In the genomic region with DNA sequence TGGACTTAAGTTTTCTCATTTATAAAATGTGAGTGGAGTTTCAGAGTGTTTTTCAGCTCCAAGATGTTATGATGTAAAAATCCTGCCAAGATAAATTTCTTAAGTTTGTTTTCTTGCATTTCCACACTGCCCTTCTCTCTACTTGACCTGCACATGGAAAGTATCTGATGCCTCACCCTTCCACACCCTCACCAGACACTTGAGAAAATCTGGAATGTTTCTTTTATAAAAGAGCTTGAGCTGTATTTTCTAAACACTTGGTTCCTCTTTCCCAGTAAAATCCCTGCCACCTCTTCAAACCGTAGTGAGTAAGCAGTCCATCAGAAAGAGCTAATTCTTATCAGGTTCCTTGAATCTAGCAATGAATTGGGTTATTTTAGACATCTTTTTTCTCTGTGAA, we compare ENCODE assay signal across 26 cellular contexts. TPM values are rescaled to one million over a fixed set of nuclear protein-coding genes. Genes with fewer than 3 reads are reported as not detected.
"Had no signal": no experiment of that assay in that cellular context is flagged by ENCODE, and none has a peak within 500 bp of the region (broad histone marks: within the 10 kb centered on the region; RNA-seq: fewer than 3 reads in every experiment).

No MANE protein-coding gene starts in this region.

- H3K4me2 ChIP-seq: hepatocyte had no signal

- H3K9me3 Mint-ChIP-seq: activated naive CD8-positive, alpha-beta T cell treated with anti-CD3 and anti-CD28 coated beads for 36 hours; activated T-cell treated with anti-CD3 and anti-CD28 coated beads, Interleukin-2, amount 50 U/mL, for 4 hours; activated T-helper 2 cell treated with anti-CD3 and anti-CD28 coated beads, Interferon-gamma antibody, Interleukin-2, Interleukin-4, amounts not matched to agents 10 μg/mL and 5 μg/mL and 100 μg/mL, durations not matched to agents 14 hours and 24 hours and 36 hours; immature natural killer cell; mesothelial cell of epicardium; naive thymus-derived CD8-positive, alpha-beta T cell; stimulated activated effector memory CD8-positive, alpha-beta T cell treated with anti-CD3 and anti-CD28 coated beads, Interleukin-12 subunit alpha, Interleukin-12 subunit beta, amount 100 ng/mL, for 72 hours; T-cell; WTC11 had no signal

- H3K27me3 ChIP-seq: hepatocyte, ovary, suprapubic skin, transverse colon had no signal

- H3K79me2 ChIP-seq: hepatocyte had no signal

- H3K4me3 ChIP-seq: hepatocyte, ovary, prostate gland, stomach, suprapubic skin, transverse colon had no signal

- H3K27ac ChIP-seq: hepatocyte, ovary, prostate gland, stomach, suprapubic skin, transverse colon had no signal

- H3K9me3 ChIP-seq: ovary, prostate gland, stomach, suprapubic skin, transverse colon had no signal

- H3K27ac Mint-ChIP-seq: activated CD4-positive, alpha-beta T cell treated with anti-CD3 and anti-CD28 coated beads for 36 hours; activated naive CD8-positive, alpha-beta T cell treated with anti-CD3 and anti-CD28 coated beads for 36 hours; activated T-helper 2 cell treated with anti-CD3 and anti-CD28 coated beads, Interferon-gamma antibody, Interleukin-2, Interleukin-4, amounts not matched to agents 10 μg/mL and 5 μg/mL and 100 μg/mL, durations not matched to agents 14 hours and 24 hours and 36 hours; immature natural killer cell; mesothelial cell of epicardium; naive thymus-derived CD8-positive, alpha-beta T cell; stimulated activated effector memory CD8-positive, alpha-beta T cell treated with anti-CD3 and anti-CD28 coated beads, Interleukin-12 subunit alpha, Interleukin-12 subunit beta, amount 100 ng/mL, for 72 hours; T-cell; WTC11 had no signal

- H3K4me3 Mint-ChIP-seq: activated CD4-positive, alpha-beta T cell treated with anti-CD3 and anti-CD28 coated beads for 36 hours; activated naive CD8-positive, alpha-beta T cell treated with anti-CD3 and anti-CD28 coated beads for 36 hours; activated T-cell treated with anti-CD3 and anti-CD28 coated beads, Interleukin-2, amount 50 U/mL, for 4 hours; immature natural killer cell; mesothelial cell of epicardium; naive thymus-derived CD8-positive, alpha-beta T cell; stimulated activated effector memory CD8-positive, alpha-beta T cell treated with anti-CD3 and anti-CD28 coated beads, Interleukin-12 subunit alpha, Interleukin-12 subunit beta, amount 100 ng/mL, for 72 hours; T-cell; WTC11 had no signal

- H3K4me1 ChIP-seq: prostate gland, stomach, suprapubic skin, transverse colon had no signal

- H3K4me1 Mint-ChIP-seq: activated CD4-positive, alpha-beta T cell treated with anti-CD3 and anti-CD28 coated beads for 36 hours; activated naive CD8-positive, alpha-beta T cell treated with anti-CD3 and anti-CD28 coated beads for 36 hours; immature natural killer cell; naive thymus-derived CD8-positive, alpha-beta T cell had no signal

- DNase-seq: activated CD4-positive, alpha-beta T cell treated with anti-CD3 and anti-CD28 coated beads for 36 hours; activated CD4-positive, alpha-beta T cell treated with anti-CD3 and anti-CD28 coated beads, Interleukin-2, amount 50 U/mL, for 4 hours; activated CD8-positive, alpha-beta memory T cell treated with anti-CD3 and anti-CD28 coated beads for 24 hours; activated CD8-positive, alpha-beta memory T cell treated with anti-CD3 and anti-CD28 coated beads, Interleukin-2, amount 50 U/mL, for 4 hours; activated naive CD4-positive, alpha-beta T cell; activated naive CD8-positive, alpha-beta T cell treated with anti-CD3 and anti-CD28 coated beads for 36 hours; activated T-cell treated with anti-CD3 and anti-CD28 coated beads, Interleukin-2, amount 50 U/mL, for 4 hours; amniotic stem cell; effector CD4-positive, alpha-beta T cell; glutamatergic neuron; immature natural killer cell; naive thymus-derived CD8-positive, alpha-beta T cell; ovary; stimulated activated CD4-positive, alpha-beta T cell treated with anti-CD3 and anti-CD28 coated beads, Interleukin-1b, Interleukin-23, amount 100 ng/mL, for 48 hours; stomach; T-cell; transverse colon had no signal

- H2AFZ ChIP-seq: hepatocyte had no signal

- ATAC-seq: activated CD4-positive, alpha-beta T cell treated with anti-CD3 and anti-CD28 coated beads for 36 hours; activated T-cell treated with anti-CD3 and anti-CD28 coated beads, Interleukin-2, amount 50 U/mL, for 4 hours; left lobe of liver; naive thymus-derived CD8-positive, alpha-beta T cell; stimulated activated effector memory CD8-positive, alpha-beta T cell treated with anti-CD3 and anti-CD28 coated beads, Interleukin-12 subunit alpha, Interleukin-12 subunit beta, amount 100 ng/mL, for 72 hours; T-cell had no signal

- H3K36me3 Mint-ChIP-seq: activated naive CD8-positive, alpha-beta T cell treated with anti-CD3 and anti-CD28 coated beads for 36 hours; mesothelial cell of epicardium; stimulated activated effector memory CD8-positive, alpha-beta T cell treated with anti-CD3 and anti-CD28 coated beads, Interleukin-12 subunit alpha, Interleukin-12 subunit beta, amount 100 ng/mL, for 72 hours; T-cell; WTC11 had no signal

- H3K36me3 ChIP-seq: ovary, prostate gland, stomach, suprapubic skin, transverse colon had no signal

RNA-seq across cellular contexts. Expression of gene FOXD1, which starts 42.9 kb away (rescaled TPM):
- total RNA-seq: left lobe of liver; lung microvascular endothelial cell; naive thymus-derived CD8-positive, alpha-beta T cell; transverse colon had no signal
- polyA plus RNA-seq: immature natural killer cell; naive thymus-derived CD8-positive, alpha-beta T cell had no signal
